In genomic region chr14:90405101-90405500, GRCh38 we compare ENCODE assay signal across 1 cellular context.
TF ChIP-seq lines count a peak whose summit lies in the region.

No MANE protein-coding gene starts in this region.

TF ChIP-seq in HEK293, 187 proteins besides CTCF, POLR2A, EP300 and RAD21 (continued from another document):
- TF ChIP-seq PRDM2 (tag by site-specific recombination; IDR thresholded peaks at IDR 0.05; ENCODE audit: borderline replicate concordance), result no peak
TF ChIP-seq in HEK293: peak in this region for 1.
